In the genomic region with DNA sequence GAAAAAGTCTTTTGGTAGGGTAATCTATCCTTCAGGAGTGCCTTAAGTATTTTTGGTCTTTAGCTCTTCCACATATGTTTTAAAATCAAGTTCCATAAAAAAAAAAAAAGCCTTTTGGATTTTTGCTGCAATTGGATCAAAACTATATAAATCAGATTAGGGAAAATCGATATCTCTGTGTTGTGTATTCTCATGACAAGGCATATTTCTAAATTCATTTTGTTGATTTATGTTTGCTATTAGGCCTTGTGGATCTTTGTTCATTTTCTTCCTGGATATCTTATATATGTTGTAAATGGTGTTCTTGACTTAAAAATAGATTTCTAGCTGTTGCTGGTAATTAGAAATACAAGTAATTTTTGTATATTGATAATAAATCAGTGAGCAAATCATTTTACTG, we compare ENCODE assay signal across 1 cellular context.
TF ChIP-seq lines count a peak whose summit lies in the region.

No MANE protein-coding gene starts in this region.

TF ChIP-seq in K562, 482 proteins besides CTCF, POLR2A, EP300 and RAD21:
- TF ChIP-seq KDM1A (IDR thresholded peaks at IDR 0.05), result peak in 1 of 2 experiments; percentile 49; a peak in 1 of 4 replicates
- no peak for TF ChIP-seq SIN3A (IDR thresholded peaks at IDR 0.05; ENCODE audit: borderline replicate concordance in 2 of 2, control insufficient read depth in 1 of 2, low read depth in 2 of 2, low read length in 2 of 2)
- peak; percentile 74 for TF ChIP-seq ZNF316 (IDR thresholded peaks at IDR 0.05)
- TF ChIP-seq C11orf30 (IDR thresholded peaks at IDR 0.05; ENCODE audit: low read depth), result peak; percentile 53
